14 cellular contexts compared by ENCODE assay signal in the genomic region with DNA sequence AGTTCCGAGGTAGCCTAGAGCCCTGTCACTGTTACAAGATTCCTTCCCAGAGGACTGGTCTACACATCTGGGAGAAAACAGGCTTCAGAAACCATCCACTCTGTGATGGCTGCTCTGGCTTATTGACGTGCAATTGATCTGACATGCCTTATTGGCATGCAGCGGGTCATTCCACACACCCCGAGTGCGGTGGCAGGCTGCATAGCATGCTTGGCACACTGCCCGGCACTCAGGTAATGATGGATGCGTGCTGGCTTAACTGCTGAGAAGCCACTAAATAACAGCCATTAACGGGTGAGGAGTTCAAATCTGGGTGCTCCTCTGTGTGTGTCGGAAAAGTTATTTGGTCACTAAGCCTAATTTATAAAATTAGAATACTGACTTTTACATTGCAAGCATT.
"Had no signal": no experiment of that assay in that cellular context is flagged by ENCODE, and none has a peak within 500 bp of the region (broad histone marks: within the 10 kb centered on the region; RNA-seq: fewer than 3 reads in every experiment).

No MANE protein-coding gene starts in this region.

- H3K27me3 ChIP-seq: vagina had no signal

- H3K27ac ChIP-seq: left ventricle myocardium inferior, parathyroid adenoma, tibial artery, vagina had no signal

- H3K9me3 ChIP-seq: left ventricle myocardium inferior, tibial artery, vagina had no signal

- H3K36me3 ChIP-seq: left ventricle myocardium inferior, tibial artery, vagina had no signal

- H3K4me3 ChIP-seq: left ventricle myocardium inferior, tibial artery, vagina had no signal

- ATAC-seq: esophagus mucosa; naive thymus-derived CD8-positive, alpha-beta T cell had no signal

- DNase-seq: activated CD4-positive, alpha-beta T cell treated with anti-CD3 and anti-CD28 coated beads, Interleukin-2, amount 50 U/mL, for 4 hours; activated CD4-positive, CD25-positive, alpha-beta regulatory T cell treated with anti-CD3 and anti-CD28 coated beads, Interleukin-2, amount 50 U/mL, for 72 hours; activated naive CD4-positive, alpha-beta T cell treated with Interleukin-2 at 50 U/mL for 16 hours; activated T-cell treated with anti-CD3 and anti-CD28 coated beads for 4 hours; aorta; left ventricle myocardium inferior; naive thymus-derived CD8-positive, alpha-beta T cell; stimulated activated CD4-positive, alpha-beta T cell treated with anti-CD3 and anti-CD28 coated beads, Interleukin-15, amount 100 ng/mL, for 24 hours; stimulated activated CD4-positive, alpha-beta T cell treated with anti-CD3 and anti-CD28 coated beads, Interleukin-4, amount 100 ng/mL, for 24 hours; stimulated activated naive CD4-positive, alpha-beta T cell; tibial artery had no signal

- H3K4me1 ChIP-seq: left ventricle myocardium inferior, parathyroid adenoma, tibial artery, vagina had no signal
